Comparison of ENCODE assay signal across 14 cellular contexts in genomic region chr16:11630230-11631056, GRCh38. TPM values are rescaled to one million over a fixed set of nuclear protein-coding genes. Genes with fewer than 3 reads are reported as not detected.
DNase-seq lines count a peak whose midpoint lies in the region; ATAC-seq and TF ChIP-seq lines count a peak whose summit lies in the region.
"Had no signal": no experiment of that assay in that cellular context is flagged by ENCODE, and none has a peak within 500 bp of the region (broad histone marks: within the 10 kb centered on the region; RNA-seq: fewer than 3 reads in every experiment).

No MANE protein-coding gene starts in this region.

- POLR2A ChIA-PET in RWPE1 (lab: Yijun Ruan, JAX; ENCODE audit: low non-redundant PET) = no interaction called here

- no peaks in the 10 kb centered on the region for H3K9me3 Mint-ChIP-seq in activated naive CD4-positive, alpha-beta T cell treated with anti-CD3 and anti-CD28 coated beads, Interleukin-2, amount 50 U/mL, for 24 hours
- H3K9me3 Mint-ChIP-seq: activated T-cell treated with anti-CD3 and anti-CD28 coated beads, Interleukin-2, amount 50 U/mL, for 24 hours; HFFc6; T-helper 2 cell treated with Interferon-gamma antibody and Interleukin-4, amounts not matched to agents 5 μg/mL and 100 μg/mL, for 36 hours had no signal

- H3K9me3 ChIP-seq in mesenchymal stem cell (ENCODE audit: control insufficient read depth, low read length) (no peaks in the 10 kb centered on the region), upper lobe of right lung (no peaks in the 10 kb centered on the region)
- H3K9me3 ChIP-seq: Peyer's patch had no signal

- 91% methylated on average over 11 of the region's 14 CpGs for WGBS in mesenchymal stem cell

- no peak overlapping the region for H3K23ac ChIP-seq in mesenchymal stem cell (ENCODE audit: low read length in 2 of 2)

- no peak overlapping the region for H4K8ac ChIP-seq in mesenchymal stem cell (ENCODE audit: low read length)

- peaks cover 45% of the 10 kb centered on the region for H3K4me1 Mint-ChIP-seq in activated naive CD4-positive, alpha-beta T cell treated with anti-CD3 and anti-CD28 coated beads, Interleukin-2, amount 50 U/mL, for 24 hours

- no peak overlapping the region for H3K4ac ChIP-seq in mesenchymal stem cell (ENCODE audit: low read depth in 1 of 2, low read length in 2 of 2)

- H2BK12ac ChIP-seq in mesenchymal stem cell (ENCODE audit: low read length in 2 of 2) = peak overlapping the region in 1 of 2 experiments; percentile 10

- CTCF ChIA-PET in RWPE1 (lab: Yijun Ruan, JAX) = interaction anchor here (0.6 kb wide), 1 partner anchor 43 kb away, joined by 3 read pairs; no protein-coding TSS in a partner anchor

- peak overlapping the region; percentile 61 for H2BK5ac ChIP-seq in mesenchymal stem cell (ENCODE audit: low read depth, low read length, poor library complexity, severe bottlenecking)

- no peak overlapping the region for H3K9ac ChIP-seq in mesenchymal stem cell (ENCODE audit: low read length)

- no peak overlapping the region for H3K18ac ChIP-seq in mesenchymal stem cell (ENCODE audit: low read depth in 1 of 2, low read length in 2 of 2)

- intact Hi-C loops in upper lobe of right lung (cut with DNase I) = no loop called here

- peaks cover 1% of the 10 kb centered on the region for H3K79me1 ChIP-seq in mesenchymal stem cell (replicated peaks; ENCODE audit: low read length, poor library complexity, severe bottlenecking)

- no peaks in the 10 kb centered on the region for H3K27me3 Mint-ChIP-seq in activated naive CD4-positive, alpha-beta T cell treated with anti-CD3 and anti-CD28 coated beads, Interleukin-2, amount 50 U/mL, for 24 hours
- H3K27me3 Mint-ChIP-seq: activated T-cell treated with anti-CD3 and anti-CD28 coated beads, Interleukin-2, amount 50 U/mL, for 24 hours had no signal

- no peak for TF ChIP-seq CTCF in RWPE1 (conservative IDR thresholded peaks at IDR 0.05; ENCODE audit: low read depth)
- no peak for TF ChIP-seq CTCF in upper lobe of right lung (IDR thresholded peaks at IDR 0.05)

- no peaks in the 10 kb centered on the region for H3K36me3 Mint-ChIP-seq in activated naive CD4-positive, alpha-beta T cell treated with anti-CD3 and anti-CD28 coated beads, Interleukin-2, amount 50 U/mL, for 24 hours

- H3K27ac ChIP-seq in RWPE1 (peak overlapping the region; percentile 100), mesenchymal stem cell (ENCODE audit: low read length, poor library complexity, severe bottlenecking) (peak overlapping the region; percentile 85), upper lobe of right lung (peak overlapping the region; percentile 70)

- H3K4me1 ChIP-seq in mesenchymal stem cell (ENCODE audit: control insufficient read depth, insufficient read depth, low read depth, low read length) = peaks cover 39% of the 10 kb centered on the region
- H3K4me1 ChIP-seq in upper lobe of right lung = peaks cover 47% of the 10 kb centered on the region

- H2BK15ac ChIP-seq in mesenchymal stem cell (ENCODE audit: low read depth, poor library complexity, severe bottlenecking) = peak overlapping the region; percentile 56

- no peak overlapping the region for H2AFZ ChIP-seq in mesenchymal stem cell (ENCODE audit: low read depth, low read length)

- H3K4me3 Mint-ChIP-seq in activated naive CD4-positive, alpha-beta T cell treated with anti-CD3 and anti-CD28 coated beads, Interleukin-2, amount 50 U/mL, for 24 hours = no peak overlapping the region
- H3K4me3 Mint-ChIP-seq: activated T-cell treated with anti-CD3 and anti-CD28 coated beads, Interleukin-2, amount 50 U/mL, for 24 hours; HFFc6; T-helper 2 cell treated with Interferon-gamma antibody and Interleukin-4, amounts not matched to agents 5 μg/mL and 100 μg/mL, for 36 hours had no signal

- no peak overlapping the region for H2BK120ac ChIP-seq in mesenchymal stem cell (ENCODE audit: low read depth, low read length)

- peak overlapping the region; percentile 62 for H3K27ac Mint-ChIP-seq in activated naive CD4-positive, alpha-beta T cell treated with anti-CD3 and anti-CD28 coated beads, Interleukin-2, amount 50 U/mL, for 24 hours
- H3K27ac Mint-ChIP-seq: T-helper 2 cell treated with Interferon-gamma antibody and Interleukin-4, amounts not matched to agents 5 μg/mL and 100 μg/mL, for 36 hours had no signal

- H3K14ac ChIP-seq in mesenchymal stem cell (ENCODE audit: low read length in 2 of 2) = no peak overlapping the region

- no peak overlapping the region for H3K4me2 ChIP-seq in mesenchymal stem cell (ENCODE audit: low read length, poor library complexity, severe bottlenecking)

- ATAC-seq in upper lobe of right lung = peak; percentile 21
- ATAC-seq in HG03025 (IDR thresholded peaks at IDR 0.05; ENCODE audit: low FRiP score, unreplicated experiment) = no peak
- ATAC-seq in SK-N-SH treated with all-trans-retinoic acid at 6 μM for 48 hours = no peak

- no peak overlapping the region for H4K91ac ChIP-seq in mesenchymal stem cell (ENCODE audit: low read length)

- no peak for DNase-seq in activated naive CD4-positive, alpha-beta T cell treated with Interleukin-2 at 50 U/mL for 16 hours
- DNase-seq in RWPE1 (ENCODE audit: low spot score) (no peak), mesenchymal stem cell (no peak), upper lobe of right lung (no peak), NCI-H1436 (lab: John Stamatoyannopoulos, UW) (no peak)
- DNase-seq: activated CD4-positive, alpha-beta T cell treated with anti-CD3 and anti-CD28 coated beads for 48 hours; HFFc6; NCI-H345 had no signal

- no peak overlapping the region for H3K4me3 ChIP-seq in mesenchymal stem cell (ENCODE audit: insufficient read depth in 1 of 2, low read depth in 1 of 2, low read length in 2 of 2)
- no peak overlapping the region for H3K4me3 ChIP-seq in upper lobe of right lung

- no peaks in the 10 kb centered on the region for H3K27me3 ChIP-seq in mesenchymal stem cell (ENCODE audit: control insufficient read depth in 1 of 2, insufficient read depth in 1 of 2, low read length in 2 of 2)
- no peaks in the 10 kb centered on the region for H3K27me3 ChIP-seq in upper lobe of right lung
- H3K27me3 ChIP-seq: Peyer's patch had no signal

- H2AK5ac ChIP-seq in mesenchymal stem cell (ENCODE audit: low read length, severe bottlenecking) = peak overlapping the region; percentile 99

- H3K36me3 ChIP-seq in mesenchymal stem cell (ENCODE audit: control insufficient read depth in 1 of 2, insufficient read depth in 2 of 2, low read depth in 1 of 2, low read length in 2 of 2) = no peaks in the 10 kb centered on the region
- H3K36me3 ChIP-seq in upper lobe of right lung = no peaks in the 10 kb centered on the region
- H3K36me3 ChIP-seq: Peyer's patch had no signal

TF ChIP-seq in SK-N-SH treated with all-trans-retinoic acid at 6 μM for 48 hours, 23 proteins besides CTCF, POLR2A, EP300 and RAD21:
- TF ChIP-seq OSR1 (CRISPR knock-in tag; IDR thresholded peaks at IDR 0.05) (no peak), ZC3H10 (CRISPR knock-in tag; IDR thresholded peaks at IDR 0.05) (no peak), POU6F1 (CRISPR knock-in tag; IDR thresholded peaks at IDR 0.05; ENCODE audit: borderline replicate concordance, low read depth) (no peak)

RNA-seq across cellular contexts. Expression of gene SNN, which starts 37.8 kb away (rescaled TPM):
- polyA plus RNA-seq in mesenchymal stem cell (2013, experiment 1 of 2) = 10.0 TPM
- 10.1 TPM for polyA plus RNA-seq in mesenchymal stem cell (2013, experiment 2 of 2)
- total RNA-seq in upper lobe of right lung = 31.1 TPM

RNA-seq across cellular contexts. Expression of gene LITAF, which starts 43.7 kb away (rescaled TPM):
- 137 TPM for polyA plus RNA-seq in mesenchymal stem cell (2013, experiment 1 of 2)
- 138 TPM for polyA plus RNA-seq in mesenchymal stem cell (2013, experiment 2 of 2)
- 242 TPM for total RNA-seq in upper lobe of right lung
